In the genomic region with DNA sequence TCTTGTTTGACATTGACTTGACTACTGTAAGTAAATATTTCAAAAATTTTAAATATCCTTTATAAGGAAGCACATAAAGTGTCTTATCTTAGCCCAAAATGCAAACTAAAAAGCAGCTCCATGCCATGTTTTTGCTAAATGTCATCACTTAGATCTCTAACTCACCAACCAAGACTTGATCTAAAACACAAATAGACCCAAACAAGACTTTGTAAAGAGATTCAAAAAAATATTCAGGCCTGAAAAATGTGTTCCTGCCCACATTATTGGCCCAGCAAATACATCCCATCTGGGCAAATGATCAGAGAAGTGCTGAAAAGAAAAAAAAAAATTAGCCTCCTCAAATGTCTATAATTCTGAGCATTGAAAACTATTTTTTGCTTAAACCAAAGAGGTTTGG, we compare ENCODE assay signal across 20 cellular contexts.
DNase-seq lines count a peak whose midpoint lies in the region; ATAC-seq and TF ChIP-seq lines count a peak whose summit lies in the region.
"Had no signal": no experiment of that assay in that cellular context is flagged by ENCODE, and none has a peak within 500 bp of the region (broad histone marks: within the 10 kb centered on the region; RNA-seq: fewer than 3 reads in every experiment).

No MANE protein-coding gene starts in this region.

- peak overlapping the region; percentile 21 for H3K4me3 Mint-ChIP-seq in progenitor cell of endocrine pancreas (ENCODE audit: low read depth)
- no peak overlapping the region for H3K4me3 Mint-ChIP-seq in activated T-cell treated with anti-CD3 and anti-CD28 coated beads, Interleukin-2, amount 50 U/mL, for 72 hours
- no peak overlapping the region for H3K4me3 Mint-ChIP-seq in activated CD4-positive, alpha-beta memory T cell treated with anti-CD3 and anti-CD28 coated beads for 36 hours
- H3K4me3 Mint-ChIP-seq: GM23338 had no signal

- H3K9me2 ChIP-seq in GM23248 (ENCODE audit: insufficient read depth): no peaks in the 10 kb centered on the region

- DNase-seq in AG10803 (ENCODE audit: low read depth): peak; percentile 94
- peak; percentile 75 for DNase-seq in GM23248
- peak; percentile 34 for DNase-seq in dedifferentiated amniotic fluid mesenchymal stem cell (ENCODE audit: extremely low spot score)
- no peak for DNase-seq in progenitor cell of endocrine pancreas (ENCODE audit: low spot score, unreplicated experiment)
- DNase-seq in activated T-cell treated with anti-CD3 and anti-CD28 coated beads, Interleukin-2, amount 50 U/mL, for 72 hours: no peak
- DNase-seq in activated CD4-positive, alpha-beta memory T cell treated with anti-CD3 and anti-CD28 coated beads for 36 hours: no peak
- DNase-seq in NCI-H1105 (lab: John Stamatoyannopoulos, UW): no peak
- DNase-seq: Caco-2, DMS53, NCI-H1092, NCI-H1694, NCI-H2107, NCI-H226, NCI-H526 had no signal

- TF ChIP-seq CTCF in AG10803 (conservative IDR thresholded peaks at IDR 0.05; ENCODE audit: low read length) (no peak), progenitor cell of endocrine pancreas (IDR thresholded peaks at IDR 0.05; ENCODE audit: unreplicated experiment) (no peak)

- no peaks in the 10 kb centered on the region for H4K20me1 ChIP-seq in GM23248 (ENCODE audit: insufficient read depth)

- intact Hi-C loops in activated CD4-positive, alpha-beta memory T cell treated with anti-CD3 and anti-CD28 coated beads for 36 hours (cut with micrococcal nuclease): no loop called here

- H3K27ac ChIP-seq in GM23248: peak overlapping the region; percentile 60
- H3K27ac ChIP-seq: C4-2B, HL-60, KMS-11 had no signal

- POLR2A ChIA-PET in activated CD4-positive, alpha-beta memory T cell treated with anti-CD3 and anti-CD28 coated beads for 36 hours (lab: Charles Lee): no interaction called here

- H3K36me3 Mint-ChIP-seq in progenitor cell of endocrine pancreas (ENCODE audit: insufficient read depth): peaks cover 28% of the 10 kb centered on the region
- H3K36me3 Mint-ChIP-seq in activated T-cell treated with anti-CD3 and anti-CD28 coated beads, Interleukin-2, amount 50 U/mL, for 72 hours (ENCODE audit: insufficient read depth in 2 of 2): peaks cover 0 to 1% of the 10 kb centered on the region in 2 donors
- H3K36me3 Mint-ChIP-seq in activated CD4-positive, alpha-beta memory T cell treated with anti-CD3 and anti-CD28 coated beads for 36 hours: no peaks in the 10 kb centered on the region

- peaks cover 26% of the 10 kb centered on the region for H3K4me1 Mint-ChIP-seq in progenitor cell of endocrine pancreas (ENCODE audit: low read depth)
- H3K4me1 Mint-ChIP-seq in activated T-cell treated with anti-CD3 and anti-CD28 coated beads, Interleukin-2, amount 50 U/mL, for 72 hours (ENCODE audit: low read depth): peaks cover 14% of the 10 kb centered on the region
- no peaks in the 10 kb centered on the region for H3K4me1 Mint-ChIP-seq in activated CD4-positive, alpha-beta memory T cell treated with anti-CD3 and anti-CD28 coated beads for 36 hours (ENCODE audit: low read depth)

- peaks cover 49% of the 10 kb centered on the region for H3K4me1 ChIP-seq in GM23248 (ENCODE audit: insufficient read depth)

- no peak overlapping the region for H3K27ac Mint-ChIP-seq in progenitor cell of endocrine pancreas
- no peak overlapping the region for H3K27ac Mint-ChIP-seq in activated T-cell treated with anti-CD3 and anti-CD28 coated beads, Interleukin-2, amount 50 U/mL, for 72 hours
- no peak overlapping the region for H3K27ac Mint-ChIP-seq in activated CD4-positive, alpha-beta memory T cell treated with anti-CD3 and anti-CD28 coated beads for 36 hours
- H3K27ac Mint-ChIP-seq: GM23338 had no signal

- no peaks in the 10 kb centered on the region for H3K27me3 Mint-ChIP-seq in progenitor cell of endocrine pancreas
- peaks cover 14% of the 10 kb centered on the region for H3K27me3 Mint-ChIP-seq in activated T-cell treated with anti-CD3 and anti-CD28 coated beads, Interleukin-2, amount 50 U/mL, for 72 hours (ENCODE audit: low read depth)
- H3K27me3 Mint-ChIP-seq in activated CD4-positive, alpha-beta memory T cell treated with anti-CD3 and anti-CD28 coated beads for 36 hours: peaks cover 2% of the 10 kb centered on the region

- peaks cover 54% of the 10 kb centered on the region for H3F3A ChIP-seq in GM23248 (ENCODE audit: insufficient read depth)

- in situ Hi-C loops in GM23248 (cut with MboI): no loop called here

- no peaks in the 10 kb centered on the region for H3K9me3 ChIP-seq in GM23248 (ENCODE audit: low read depth)
- H3K9me3 ChIP-seq: SJSA1 had no signal

- no peak for ATAC-seq in activated T-cell treated with anti-CD3 and anti-CD28 coated beads, Interleukin-2, amount 50 U/mL, for 72 hours (replicated peaks in 1 of 2)
- no peak for ATAC-seq in HG02973 (IDR thresholded peaks at IDR 0.05; ENCODE audit: unreplicated experiment)
- ATAC-seq: GM23338 had no signal

- CTCF ChIA-PET in activated CD4-positive, alpha-beta memory T cell treated with anti-CD3 and anti-CD28 coated beads for 36 hours (lab: Charles Lee): no interaction called here

- no peaks in the 10 kb centered on the region for H3K36me3 ChIP-seq in GM23248 (ENCODE audit: low read depth)
- H3K36me3 ChIP-seq: SJSA1 had no signal

- H3K4me3 ChIP-seq in AG10803 (ENCODE audit: low read length): no peak overlapping the region
- H3K4me3 ChIP-seq in GM23248: peak overlapping the region; percentile 7; the same call in 1 of the 2 replicates
- H3K4me3 ChIP-seq: GM23338, SJSA1 had no signal

- H3K9me3 Mint-ChIP-seq in progenitor cell of endocrine pancreas (ENCODE audit: low read depth): peaks cover 41% of the 10 kb centered on the region
- peaks cover 7 to 9% of the 10 kb centered on the region in 2 donors for H3K9me3 Mint-ChIP-seq in activated T-cell treated with anti-CD3 and anti-CD28 coated beads, Interleukin-2, amount 50 U/mL, for 72 hours
- no peaks in the 10 kb centered on the region for H3K9me3 Mint-ChIP-seq in activated CD4-positive, alpha-beta memory T cell treated with anti-CD3 and anti-CD28 coated beads for 36 hours

- H3K79me2 ChIP-seq in GM23248 (ENCODE audit: insufficient read depth): peaks cover 32% of the 10 kb centered on the region

- H3K9ac ChIP-seq in GM23248: peak overlapping the region; percentile 57
- H3K9ac ChIP-seq: KMS-11 had no signal

- H3K4me2 ChIP-seq in GM23248 (ENCODE audit: unreplicated experiment): peak overlapping the region; percentile 73
- H3K4me2 ChIP-seq: GM23338, KMS-11 had no signal

- H3K27me3 ChIP-seq in GM23248 (replicated peaks; ENCODE audit: insufficient read depth): no peaks in the 10 kb centered on the region
- H3K27me3 ChIP-seq: SJSA1 had no signal

- no peak overlapping the region for H2AFZ ChIP-seq in GM23248

Comparison
In these comparisons a context has a peak if more than half of its experiments do, and no peak if none do; other contexts are left out.
1. DNase-seq: peak in AG10803 (single experiment), GM23248 (single experiment) and dedifferentiated amniotic fluid mesenchymal stem cell (single experiment); none in progenitor cell of endocrine pancreas (single experiment), activated T-cell treated with anti-CD3 and anti-CD28 coated beads, Interleukin-2, amount 50 U/mL, for 72 hours (0 of 2), activated CD4-positive, alpha-beta memory T cell treated with anti-CD3 and anti-CD28 coated beads for 36 hours (single experiment) and NCI-H1105 (single experiment).